In the genomic region with DNA sequence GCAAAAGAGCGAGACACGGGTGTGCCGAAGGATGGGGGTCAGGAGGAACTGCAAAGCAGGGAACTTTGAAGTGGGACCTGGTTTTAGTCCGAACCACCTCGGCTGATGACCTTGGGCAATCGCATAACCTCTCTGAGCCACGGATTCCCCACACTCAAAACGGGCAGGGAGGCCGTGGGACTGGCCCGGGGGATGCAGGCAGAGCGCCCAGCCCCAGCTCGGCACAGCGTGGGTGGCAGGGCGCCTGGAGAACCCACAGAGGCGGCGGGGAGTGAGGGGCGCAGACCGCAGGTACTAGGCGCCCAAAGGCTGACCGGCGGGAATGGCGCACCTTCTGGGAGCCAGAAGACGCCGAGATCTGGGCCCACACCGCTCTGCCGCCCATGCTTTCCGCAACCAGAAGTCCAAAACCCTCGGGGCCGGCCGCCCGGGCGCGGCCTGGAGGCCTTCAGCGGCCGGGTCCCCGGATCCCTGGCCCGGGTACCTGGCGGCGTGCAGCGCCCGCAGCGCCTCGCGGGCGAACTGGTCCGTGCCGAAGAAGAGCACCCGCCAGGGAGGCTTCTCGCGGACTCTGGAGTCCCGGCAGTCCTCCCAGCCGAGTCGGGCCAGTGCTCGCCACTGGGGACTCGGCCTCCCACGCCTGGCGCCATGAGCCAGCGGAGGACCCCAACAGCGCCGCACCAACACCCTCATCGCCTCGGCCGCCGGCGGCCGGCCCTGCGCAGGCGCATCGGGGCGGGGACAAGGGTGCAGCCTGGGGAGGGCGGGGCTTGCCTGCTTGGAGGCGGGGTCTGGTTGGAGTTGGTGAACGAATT, we compare ENCODE assay signal across 1 cellular context.
TF ChIP-seq lines count a peak whose summit lies in the region.

A gene (minus strand): TSS at position 719 of the 815 bp plus-strand sequence. CDS start 26 bp downstream, at position 693.

TF ChIP-seq in SK-N-SH, 30 proteins besides CTCF, POLR2A, EP300 and RAD21 (continued from another document):
- TF ChIP-seq, protein P1, sequence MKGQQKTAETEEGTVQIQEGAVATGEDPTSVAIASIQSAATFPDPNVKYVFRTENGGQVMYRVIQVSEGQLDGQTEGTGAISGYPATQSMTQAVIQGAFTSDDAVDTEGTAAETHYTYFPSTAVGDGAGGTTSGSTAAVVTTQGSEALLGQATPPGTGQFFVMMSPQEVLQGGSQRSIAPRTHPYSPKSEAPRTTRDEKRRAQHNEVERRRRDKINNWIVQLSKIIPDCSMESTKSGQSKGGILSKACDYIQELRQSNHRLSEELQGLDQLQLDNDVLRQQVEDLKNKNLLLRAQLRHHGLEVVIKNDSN (IDR thresholded peaks at IDR 0.05; ENCODE audit: borderline replicate concordance, low read depth) = no peak
- peak; percentile 94 for TF ChIP-seq POLR2AphosphoS5 (IDR thresholded peaks at IDR 0.05; ENCODE audit: low read depth, low read length)
- no peak for TF ChIP-seq GABPA (IDR thresholded peaks at IDR 0.05; ENCODE audit: low read depth)
- TF ChIP-seq RFX5 (IDR thresholded peaks at IDR 0.05; ENCODE audit: low read length) = no peak
- peak; percentile 74 for TF ChIP-seq TAF1 (IDR thresholded peaks at IDR 0.05; ENCODE audit: borderline replicate concordance, low read depth, low read length)
- TF ChIP-seq RCOR1 (IDR thresholded peaks at IDR 0.05; ENCODE audit: low read length) = no peak
- TF ChIP-seq, protein P2, sequence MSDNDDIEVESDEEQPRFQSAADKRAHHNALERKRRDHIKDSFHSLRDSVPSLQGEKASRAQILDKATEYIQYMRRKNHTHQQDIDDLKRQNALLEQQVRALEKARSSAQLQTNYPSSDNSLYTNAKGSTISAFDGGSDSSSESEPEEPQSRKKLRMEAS (IDR thresholded peaks at IDR 0.05; ENCODE audit: low read depth) = 0 out of 2 replicates have a peak, but pooled peaks have one; percentile 42
- TF ChIP-seq, protein P3, sequence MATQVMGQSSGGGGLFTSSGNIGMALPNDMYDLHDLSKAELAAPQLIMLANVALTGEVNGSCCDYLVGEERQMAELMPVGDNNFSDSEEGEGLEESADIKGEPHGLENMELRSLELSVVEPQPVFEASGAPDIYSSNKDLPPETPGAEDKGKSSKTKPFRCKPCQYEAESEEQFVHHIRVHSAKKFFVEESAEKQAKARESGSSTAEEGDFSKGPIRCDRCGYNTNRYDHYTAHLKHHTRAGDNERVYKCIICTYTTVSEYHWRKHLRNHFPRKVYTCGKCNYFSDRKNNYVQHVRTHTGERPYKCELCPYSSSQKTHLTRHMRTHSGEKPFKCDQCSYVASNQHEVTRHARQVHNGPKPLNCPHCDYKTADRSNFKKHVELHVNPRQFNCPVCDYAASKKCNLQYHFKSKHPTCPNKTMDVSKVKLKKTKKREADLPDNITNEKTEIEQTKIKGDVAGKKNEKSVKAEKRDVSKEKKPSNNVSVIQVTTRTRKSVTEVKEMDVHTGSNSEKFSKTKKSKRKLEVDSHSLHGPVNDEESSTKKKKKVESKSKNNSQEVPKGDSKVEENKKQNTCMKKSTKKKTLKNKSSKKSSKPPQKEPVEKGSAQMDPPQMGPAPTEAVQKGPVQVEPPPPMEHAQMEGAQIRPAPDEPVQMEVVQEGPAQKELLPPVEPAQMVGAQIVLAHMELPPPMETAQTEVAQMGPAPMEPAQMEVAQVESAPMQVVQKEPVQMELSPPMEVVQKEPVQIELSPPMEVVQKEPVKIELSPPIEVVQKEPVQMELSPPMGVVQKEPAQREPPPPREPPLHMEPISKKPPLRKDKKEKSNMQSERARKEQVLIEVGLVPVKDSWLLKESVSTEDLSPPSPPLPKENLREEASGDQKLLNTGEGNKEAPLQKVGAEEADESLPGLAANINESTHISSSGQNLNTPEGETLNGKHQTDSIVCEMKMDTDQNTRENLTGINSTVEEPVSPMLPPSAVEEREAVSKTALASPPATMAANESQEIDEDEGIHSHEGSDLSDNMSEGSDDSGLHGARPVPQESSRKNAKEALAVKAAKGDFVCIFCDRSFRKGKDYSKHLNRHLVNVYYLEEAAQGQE (IDR thresholded peaks at IDR 0.05; ENCODE audit: low read depth, low read length) = 0 out of 2 replicates have a peak, but pooled peaks have one; percentile 14
- no peak for TF ChIP-seq TCF12 (IDR thresholded peaks at IDR 0.05)
- TF ChIP-seq MEF2A (IDR thresholded peaks at IDR 0.05; ENCODE audit: borderline replicate concordance, low read depth) = no peak
- no peak for TF ChIP-seq FOSL2 (IDR thresholded peaks at IDR 0.05; ENCODE audit: borderline replicate concordance, low read depth)
- no peak for TF ChIP-seq EZH2phosphoT487 (IDR thresholded peaks at IDR 0.05; ENCODE audit: borderline replicate concordance, low read depth)
- no peak for TF ChIP-seq TEAD4 (IDR thresholded peaks at IDR 0.05; ENCODE audit: borderline replicate concordance, insufficient read depth)
- no peak for TF ChIP-seq ELF1 (IDR thresholded peaks at IDR 0.05)
